In the genomic region with DNA sequence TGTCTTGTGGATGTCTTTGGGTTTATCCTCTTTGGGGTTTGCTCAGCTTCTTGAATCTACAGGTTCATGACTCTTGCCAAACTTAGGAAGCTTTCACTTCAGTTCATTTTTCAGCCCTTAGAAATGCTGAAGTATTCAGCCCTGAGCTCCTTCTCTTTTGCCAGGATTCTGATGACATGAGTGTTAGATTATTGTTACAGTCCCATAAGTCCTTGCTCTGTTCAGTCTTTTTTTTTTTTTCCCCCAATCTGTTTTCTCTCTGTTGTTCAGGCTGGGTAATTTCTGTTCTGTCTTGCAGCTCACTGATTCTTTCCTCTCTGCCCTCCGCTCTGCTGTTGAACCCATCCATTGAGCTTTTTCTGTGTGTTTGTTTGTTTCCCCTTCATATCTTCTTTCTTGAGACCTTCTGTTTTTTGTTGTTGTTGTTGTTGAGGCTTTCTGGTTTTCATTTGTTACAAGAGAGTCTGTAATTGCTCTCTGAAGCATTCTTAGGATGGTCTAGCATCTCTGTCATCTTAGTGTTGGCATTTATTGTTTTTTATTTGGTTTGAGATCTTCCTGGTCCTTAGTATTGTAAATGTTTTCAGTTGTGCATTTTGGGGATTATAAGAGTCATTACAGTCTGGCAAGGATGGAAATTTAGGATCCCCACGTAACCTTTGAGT, we compare ENCODE assay signal across 1 cellular context.
TF ChIP-seq lines count a peak whose summit lies in the region.

No MANE protein-coding gene starts in this region.

TF ChIP-seq in GM23338, 12 proteins besides CTCF, POLR2A, EP300 and RAD21 (continued from another document):
- TF ChIP-seq, protein P1, sequence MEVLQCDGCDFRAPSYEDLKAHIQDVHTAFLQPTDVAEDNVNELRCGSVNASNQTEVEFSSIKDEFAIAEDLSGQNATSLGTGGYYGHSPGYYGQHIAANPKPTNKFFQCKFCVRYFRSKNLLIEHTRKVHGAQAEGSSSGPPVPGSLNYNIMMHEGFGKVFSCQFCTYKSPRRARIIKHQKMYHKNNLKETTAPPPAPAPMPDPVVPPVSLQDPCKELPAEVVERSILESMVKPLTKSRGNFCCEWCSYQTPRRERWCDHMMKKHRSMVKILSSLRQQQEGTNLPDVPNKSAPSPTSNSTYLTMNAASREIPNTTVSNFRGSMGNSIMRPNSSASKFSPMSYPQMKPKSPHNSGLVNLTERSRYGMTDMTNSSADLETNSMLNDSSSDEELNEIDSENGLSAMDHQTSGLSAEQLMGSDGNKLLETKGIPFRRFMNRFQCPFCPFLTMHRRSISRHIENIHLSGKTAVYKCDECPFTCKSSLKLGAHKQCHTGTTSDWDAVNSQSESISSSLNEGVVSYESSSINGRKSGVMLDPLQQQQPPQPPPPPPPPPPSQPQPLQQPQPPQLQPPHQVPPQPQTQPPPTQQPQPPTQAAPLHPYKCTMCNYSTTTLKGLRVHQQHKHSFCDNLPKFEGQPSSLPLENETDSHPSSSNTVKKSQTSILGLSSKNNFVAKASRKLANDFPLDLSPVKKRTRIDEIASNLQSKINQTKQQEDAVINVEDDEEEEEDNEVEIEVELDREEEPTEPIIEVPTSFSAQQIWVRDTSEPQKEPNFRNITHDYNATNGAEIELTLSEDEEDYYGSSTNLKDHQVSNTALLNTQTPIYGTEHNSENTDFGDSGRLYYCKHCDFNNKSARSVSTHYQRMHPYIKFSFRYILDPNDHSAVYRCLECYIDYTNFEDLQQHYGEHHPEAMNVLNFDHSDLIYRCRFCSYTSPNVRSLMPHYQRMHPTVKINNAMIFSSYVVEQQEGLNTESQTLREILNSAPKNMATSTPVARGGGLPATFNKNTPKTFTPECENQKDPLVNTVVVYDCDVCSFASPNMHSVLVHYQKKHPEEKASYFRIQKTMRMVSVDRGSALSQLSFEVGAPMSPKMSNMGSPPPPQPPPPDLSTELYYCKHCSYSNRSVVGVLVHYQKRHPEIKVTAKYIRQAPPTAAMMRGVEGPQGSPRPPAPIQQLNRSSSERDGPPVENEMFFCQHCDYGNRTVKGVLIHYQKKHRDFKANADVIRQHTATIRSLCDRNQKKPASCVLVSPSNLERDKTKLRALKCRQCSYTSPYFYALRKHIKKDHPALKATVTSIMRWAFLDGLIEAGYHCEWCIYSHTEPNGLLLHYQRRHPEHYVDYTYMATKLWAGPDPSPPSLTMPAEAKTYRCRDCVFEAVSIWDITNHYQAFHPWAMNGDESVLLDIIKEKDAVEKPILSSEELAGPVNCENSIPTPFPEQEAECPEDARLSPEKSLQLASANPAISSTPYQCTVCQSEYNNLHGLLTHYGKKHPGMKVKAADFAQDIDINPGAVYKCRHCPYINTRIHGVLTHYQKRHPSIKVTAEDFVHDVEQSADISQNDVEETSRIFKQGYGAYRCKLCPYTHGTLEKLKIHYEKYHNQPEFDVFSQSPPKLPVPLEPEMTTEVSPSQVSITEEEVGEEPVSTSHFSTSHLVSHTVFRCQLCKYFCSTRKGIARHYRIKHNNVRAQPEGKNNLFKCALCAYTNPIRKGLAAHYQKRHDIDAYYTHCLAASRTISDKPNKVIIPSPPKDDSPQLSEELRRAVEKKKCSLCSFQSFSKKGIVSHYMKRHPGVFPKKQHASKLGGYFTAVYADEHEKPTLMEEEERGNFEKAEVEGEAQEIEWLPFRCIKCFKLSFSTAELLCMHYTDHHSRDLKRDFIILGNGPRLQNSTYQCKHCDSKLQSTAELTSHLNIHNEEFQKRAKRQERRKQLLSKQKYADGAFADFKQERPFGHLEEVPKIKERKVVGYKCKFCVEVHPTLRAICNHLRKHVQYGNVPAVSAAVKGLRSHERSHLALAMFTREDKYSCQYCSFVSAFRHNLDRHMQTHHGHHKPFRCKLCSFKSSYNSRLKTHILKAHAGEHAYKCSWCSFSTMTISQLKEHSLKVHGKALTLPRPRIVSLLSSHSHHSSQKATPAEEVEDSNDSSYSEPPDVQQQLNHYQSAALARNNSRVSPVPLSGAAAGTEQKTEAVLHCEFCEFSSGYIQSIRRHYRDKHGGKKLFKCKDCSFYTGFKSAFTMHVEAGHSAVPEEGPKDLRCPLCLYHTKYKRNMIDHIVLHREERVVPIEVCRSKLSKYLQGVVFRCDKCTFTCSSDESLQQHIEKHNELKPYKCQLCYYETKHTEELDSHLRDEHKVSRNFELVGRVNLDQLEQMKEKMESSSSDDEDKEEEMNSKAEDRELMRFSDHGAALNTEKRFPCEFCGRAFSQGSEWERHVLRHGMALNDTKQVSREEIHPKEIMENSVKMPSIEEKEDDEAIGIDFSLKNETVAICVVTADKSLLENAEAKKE (CRISPR knock-in tag; IDR thresholded peaks at IDR 0.05) = no peak
